Comparison of ENCODE assay signal across 14 cellular contexts in the genomic region with DNA sequence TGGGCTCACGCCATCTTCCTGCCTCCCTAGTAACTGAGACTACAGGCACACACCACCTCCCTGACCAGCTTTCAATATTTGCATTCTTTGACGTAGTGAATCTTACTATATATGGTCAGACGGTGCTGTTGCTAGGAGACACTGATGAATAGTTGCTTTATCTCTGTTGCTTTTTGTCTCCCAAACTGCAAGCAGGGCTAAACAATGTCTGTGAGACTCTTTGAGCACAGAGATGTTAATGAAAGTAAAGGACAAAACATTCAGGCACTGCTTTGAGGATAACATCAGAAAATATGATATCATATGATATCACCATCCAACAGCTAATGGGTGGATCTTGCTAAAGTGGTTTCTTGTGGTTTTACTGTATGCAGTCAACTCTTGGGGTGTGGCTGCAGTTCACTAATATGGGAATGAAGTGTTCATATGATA. TPM values are rescaled to one million over a fixed set of nuclear protein-coding genes. Genes with fewer than 3 reads are reported as not detected.
DNase-seq lines count a peak whose midpoint lies in the region; ATAC-seq and TF ChIP-seq lines count a peak whose summit lies in the region.
"Had no signal": no experiment of that assay in that cellular context is flagged by ENCODE, and none has a peak within 500 bp of the region (broad histone marks: within the 10 kb centered on the region; RNA-seq: fewer than 3 reads in every experiment).

No MANE protein-coding gene starts in this region.

- H3K36me3 ChIP-seq in CD8-positive, alpha-beta T cell (ENCODE audit: insufficient read depth, low read length) = no peaks in the 10 kb centered on the region
- peaks cover 3% of the 10 kb centered on the region for H3K36me3 ChIP-seq in lower lobe of right lung

- no peaks in the 10 kb centered on the region for H3K27me3 Mint-ChIP-seq in CD8-positive, alpha-beta T cell (ENCODE audit: low read depth)
- H3K27me3 Mint-ChIP-seq in activated CD4-positive, alpha-beta memory T cell treated with anti-CD3 and anti-CD28 coated beads, Interleukin-2, amount 10 ng/mL, durations not matched to agents 7 days and 5 days = no peaks in the 10 kb centered on the region
- H3K27me3 Mint-ChIP-seq: activated naive CD8-positive, alpha-beta T cell had no signal

- peaks cover 5% of the 10 kb centered on the region for H3K36me3 Mint-ChIP-seq in CD8-positive, alpha-beta T cell
- H3K36me3 Mint-ChIP-seq in activated CD4-positive, alpha-beta memory T cell treated with anti-CD3 and anti-CD28 coated beads, Interleukin-2, amount 10 ng/mL, durations not matched to agents 7 days and 5 days (ENCODE audit: low read depth) = peaks cover 27% of the 10 kb centered on the region

- intact Hi-C loops in CD8-positive, alpha-beta T cell (cut with DNase I, micrococcal nuclease) = no loop called here
- intact Hi-C loops in lower lobe of right lung (cut with DNase I) = no loop called here

- no peak overlapping the region for H3K27ac ChIP-seq in CD8-positive, alpha-beta T cell (ENCODE audit: low read depth, low read length)
- H3K27ac ChIP-seq in lower lobe of right lung = no peak overlapping the region
- H3K27ac ChIP-seq: skin epidermis had no signal

- peak in 1 of 7 experiments; percentile 2 for DNase-seq in CD8-positive, alpha-beta T cell
- peak in 55 of 76 experiments; percentile 4 to 96 (median 49) for DNase-seq in HUDEP-2 (lab: John Stamatoyannopoulos, UW; ENCODE audit: unreplicated experiment in 76 of 76)
- DNase-seq in activated CD4-positive, alpha-beta memory T cell treated with anti-CD3 and anti-CD28 coated beads, Interleukin-2, amount 10 ng/mL, durations not matched to agents 7 days and 5 days = peak; percentile 37
- DNase-seq in fibroblast of the aortic adventitia (ENCODE audit: low read depth) = peak; percentile 49
- DNase-seq in NCI-H510A treated with DMSO at 0.1 percent for 48 hours (lab: John Stamatoyannopoulos, UW) = no peak
- no peak for DNase-seq in lower lobe of right lung
- no peak for DNase-seq in stimulated activated CD4-positive, alpha-beta T cell treated with anti-CD3 and anti-CD28 coated beads, Interleukin-15, amount 100 ng/mL, for 24 hours
- DNase-seq in NCI-H1930 (lab: John Stamatoyannopoulos, UW) = no peak
- DNase-seq: activated CD4-positive, alpha-beta T cell treated with anti-CD3 and anti-CD28 coated beads for 1 hour; NCI-H1105 treated with DMSO at 0.1 percent for 48 hours; NK-92 treated with Interleukin-12 subunit alpha and Interleukin-12 subunit beta, amount 100 ng/mL, for 24 hours had no signal

- peaks cover 42% of the 10 kb centered on the region for H3K4me1 ChIP-seq in CD8-positive, alpha-beta T cell (ENCODE audit: insufficient read depth, low read length)
- no peaks in the 10 kb centered on the region for H3K4me1 ChIP-seq in lower lobe of right lung

- no peak for TF ChIP-seq CTCF in CD8-positive, alpha-beta T cell (IDR thresholded peaks at IDR 0.05)
- no peak for TF ChIP-seq CTCF in fibroblast of the aortic adventitia (IDR thresholded peaks at IDR 0.05; ENCODE audit: insufficient read depth, low read length)
- no peak for TF ChIP-seq CTCF in lower lobe of right lung (IDR thresholded peaks at IDR 0.05)

- H3K9me3 ChIP-seq in CD8-positive, alpha-beta T cell (ENCODE audit: low read length) = no peaks in the 10 kb centered on the region
- no peaks in the 10 kb centered on the region for H3K9me3 ChIP-seq in lower lobe of right lung

- H3K4me3 ChIP-seq in CD8-positive, alpha-beta T cell (ENCODE audit: low read depth, low read length) = no peak overlapping the region
- H3K4me3 ChIP-seq in fibroblast of the aortic adventitia (ENCODE audit: low read depth, low read length) (no peak overlapping the region), lower lobe of right lung (no peak overlapping the region)
- H3K4me3 ChIP-seq: lung, skin epidermis had no signal

- H3K27ac Mint-ChIP-seq in CD8-positive, alpha-beta T cell = peak overlapping the region; percentile 27
- peak overlapping the region; percentile 85 for H3K27ac Mint-ChIP-seq in activated CD4-positive, alpha-beta memory T cell treated with anti-CD3 and anti-CD28 coated beads, Interleukin-2, amount 10 ng/mL, durations not matched to agents 7 days and 5 days
- H3K27ac Mint-ChIP-seq: activated naive CD8-positive, alpha-beta T cell had no signal

- CTCF ChIA-PET in CD8-positive, alpha-beta T cell (lab: Charles Lee) = no interaction called here
- CTCF ChIA-PET in activated CD4-positive, alpha-beta memory T cell treated with anti-CD3 and anti-CD28 coated beads, Interleukin-2, amount 10 ng/mL, durations not matched to agents 7 days and 5 days (lab: Charles Lee) = interaction anchor here (0.6 to 1.2 kb wide), 2 partner anchors 16 to 261 kb away, joined by 4 read pairs; no protein-coding TSS in a partner anchor

- peaks cover 39% of the 10 kb centered on the region for H3K4me1 Mint-ChIP-seq in CD8-positive, alpha-beta T cell (ENCODE audit: low read depth)
- peaks cover 50% of the 10 kb centered on the region for H3K4me1 Mint-ChIP-seq in activated CD4-positive, alpha-beta memory T cell treated with anti-CD3 and anti-CD28 coated beads, Interleukin-2, amount 10 ng/mL, durations not matched to agents 7 days and 5 days

- peak; percentile 65 for ATAC-seq in CD8-positive, alpha-beta T cell
- no peak for ATAC-seq in lower lobe of right lung

- H3K4me3 Mint-ChIP-seq in CD8-positive, alpha-beta T cell = peak overlapping the region; percentile 13
- H3K4me3 Mint-ChIP-seq in activated CD4-positive, alpha-beta memory T cell treated with anti-CD3 and anti-CD28 coated beads, Interleukin-2, amount 10 ng/mL, durations not matched to agents 7 days and 5 days = no peak overlapping the region
- H3K4me3 Mint-ChIP-seq: activated naive CD8-positive, alpha-beta T cell had no signal

- POLR2A ChIA-PET in CD8-positive, alpha-beta T cell (lab: Charles Lee) = no interaction called here
- POLR2A ChIA-PET in activated CD4-positive, alpha-beta memory T cell treated with anti-CD3 and anti-CD28 coated beads, Interleukin-2, amount 10 ng/mL, durations not matched to agents 7 days and 5 days (lab: Charles Lee) = interaction anchor here (1.3 to 4.2 kb wide), 3 partner anchors 16 to 358 kb away, joined by 3 to 23 read pairs (median 5); partner anchors contain the start of genes MYL12A and SMCHD1

- H3K9me3 Mint-ChIP-seq in CD8-positive, alpha-beta T cell = peaks cover 12% of the 10 kb centered on the region
- peaks cover 16% of the 10 kb centered on the region for H3K9me3 Mint-ChIP-seq in activated CD4-positive, alpha-beta memory T cell treated with anti-CD3 and anti-CD28 coated beads, Interleukin-2, amount 10 ng/mL, durations not matched to agents 7 days and 5 days

- H3K27me3 ChIP-seq in CD8-positive, alpha-beta T cell (ENCODE audit: insufficient read depth, low read length) = no peaks in the 10 kb centered on the region
- no peaks in the 10 kb centered on the region for H3K27me3 ChIP-seq in lower lobe of right lung (ENCODE audit: low read depth)

RNA-seq across cellular contexts. Expression of gene EMILIN2, which starts 43.0 kb away (rescaled TPM):
- total RNA-seq in CD8-positive, alpha-beta T cell = 1 to 10 TPM; 1.6 to 1.7 TPM
- total RNA-seq in activated CD4-positive, alpha-beta memory T cell treated with anti-CD3 and anti-CD28 coated beads, Interleukin-2, amount 10 ng/mL, durations not matched to agents 7 days and 5 days = 10 to 100 TPM; 21.4 to 23.0 TPM
- total RNA-seq in fibroblast of the aortic adventitia (ENCODE audit: low replicate concordance) (11.2 and 76.0 TPM in 2 replicates), lower lobe of right lung (51.5 TPM)

Comparison
In these comparisons a context has a peak if more than half of its experiments do, and no peak if none do; other contexts are left out.
1. DNase-seq: peak in HUDEP-2 (55 of 76), activated CD4-positive, alpha-beta memory T cell treated with anti-CD3 and anti-CD28 coated beads, Interleukin-2, amount 10 ng/mL, durations not matched to agents 7 days and 5 days (single experiment) and fibroblast of the aortic adventitia (single experiment); none in NCI-H510A treated with DMSO at 0.1 percent for 48 hours (single experiment), lower lobe of right lung (single experiment), stimulated activated CD4-positive, alpha-beta T cell treated with anti-CD3 and anti-CD28 coated beads, Interleukin-15, amount 100 ng/mL, for 24 hours (single experiment) and NCI-H1930 (0 of 2).